ENCODE assay signal across 1 cellular context in genomic region chr9:6818292-6818922, GRCh38.
TF ChIP-seq lines count a peak whose summit lies in the region.

No MANE protein-coding gene starts in this region.

TF ChIP-seq in GM23338, 12 proteins besides CTCF, POLR2A, EP300 and RAD21 (continued from another document):
- no peak for TF ChIP-seq ZNF462 (CRISPR knock-in tag; IDR thresholded peaks at IDR 0.05)
- no peak for TF ChIP-seq POLR2AphosphoS5 (IDR thresholded peaks at IDR 0.05; ENCODE audit: low read depth)
- no peak for TF ChIP-seq EZH2phosphoT487 (IDR thresholded peaks at IDR 0.05; ENCODE audit: unreplicated experiment)
- TF ChIP-seq STAT1 (IDR thresholded peaks at IDR 0.05; ENCODE audit: unreplicated experiment), result no peak
- no peak for TF ChIP-seq ZNF331 (CRISPR knock-in tag; IDR thresholded peaks at IDR 0.05; ENCODE audit: low read depth)
- TF ChIP-seq EZH2 (IDR thresholded peaks at IDR 0.05; ENCODE audit: low read depth, unreplicated experiment), result no peak
- no peak for TF ChIP-seq ETS1 (IDR thresholded peaks at IDR 0.05)
- no peak for TF ChIP-seq NANOG (IDR thresholded peaks at IDR 0.05; ENCODE audit: borderline replicate concordance)
- TF ChIP-seq JUNB (IDR thresholded peaks at IDR 0.05; ENCODE audit: unreplicated experiment), result no peak
- TF ChIP-seq CREB1 (CRISPR knock-in tag; IDR thresholded peaks at IDR 0.05; ENCODE audit: low read depth), result no peak
- no peak for TF ChIP-seq REST (IDR thresholded peaks at IDR 0.05; ENCODE audit: unreplicated experiment)
